In genomic region chr15:30435878-30436277, GRCh38 we compare ENCODE assay signal across 11 cellular contexts. TPM values are rescaled to one million over a fixed set of nuclear protein-coding genes. Genes with fewer than 3 reads are reported as not detected.
A peak's percentile ranks its signal among the peaks of the same experiment; 100 is the strongest.
DNase-seq lines count a peak whose midpoint lies in the region; ATAC-seq and TF ChIP-seq lines count a peak whose summit lies in the region.
"Not testable (repeated sequence)": the region's sequence is repeated elsewhere in the genome, so short reads cannot be mapped to it uniquely, and the experiment has no call there.
"Had no signal": no experiment of that assay in that cellular context is flagged by ENCODE, and none has a peak within 500 bp of the region (broad histone marks: within the 10 kb centered on the region; RNA-seq: fewer than 3 reads in every experiment).

No MANE protein-coding gene starts in this region.

- not testable (repeated sequence) for H3K4me3 Mint-ChIP-seq in osteocyte (ENCODE audit: unreplicated experiment); type B pancreatic cell

- H3K27ac Mint-ChIP-seq in osteocyte (ENCODE audit: unreplicated experiment); type B pancreatic cell: not testable (repeated sequence)

- not testable (repeated sequence) for H3K27me3 Mint-ChIP-seq in osteocyte (ENCODE audit: unreplicated experiment); type B pancreatic cell

- not testable (repeated sequence) for TF ChIP-seq CTCF in colonic mucosa (IDR thresholded peaks at IDR 0.05); lower lobe of right lung (IDR thresholded peaks at IDR 0.05); osteocyte (IDR thresholded peaks at IDR 0.05); type B pancreatic cell (conservative IDR thresholded peaks at IDR 0.05)

- WGBS in right cardiac atrium = 93% methylated on average over 3 of the region's 5 CpGs

- ATAC-seq in right cardiac atrium, lower lobe of right lung: not testable (repeated sequence)

- not testable (repeated sequence) for H3K9me3 ChIP-seq in colonic mucosa; right cardiac atrium (ENCODE audit: control insufficient read depth, low read length); lower lobe of right lung

- not testable (repeated sequence) for H3K36me3 ChIP-seq in colonic mucosa, lower lobe of right lung

- not testable (repeated sequence) for H3K27me3 ChIP-seq in colonic mucosa; right cardiac atrium (ENCODE audit: control insufficient read depth, insufficient read depth); lower lobe of right lung (ENCODE audit: low read depth)

- not testable (repeated sequence) for H3K9me3 Mint-ChIP-seq in osteocyte (ENCODE audit: unreplicated experiment); type B pancreatic cell

- H3K4me3 ChIP-seq in colonic mucosa; right cardiac atrium (ENCODE audit: low read length); lower lobe of right lung: not testable (repeated sequence)

- H3K27ac ChIP-seq in colonic mucosa; right cardiac atrium (ENCODE audit: low read length); lower lobe of right lung: not testable (repeated sequence)

- DNase-seq in astrocyte of the hippocampus (ENCODE audit: low read depth, low spot score) (peak; percentile 0), colonic mucosa (peak; percentile 4), right cardiac atrium (peak in 2 of 3 donors; percentile 9 to 13), lower lobe of right lung (peak; percentile 9), osteocyte (ENCODE audit: extremely low spot score, unreplicated experiment) (peak; percentile 25), type B pancreatic cell (ENCODE audit: extremely low spot score, unreplicated experiment) (peak; percentile 34)

- H3K4me1 Mint-ChIP-seq in osteocyte (ENCODE audit: unreplicated experiment); type B pancreatic cell (ENCODE audit: unreplicated experiment): not testable (repeated sequence)

- not testable (repeated sequence) for H3K36me3 Mint-ChIP-seq in osteocyte (ENCODE audit: unreplicated experiment); type B pancreatic cell

- not testable (repeated sequence) for H3K4me1 ChIP-seq in colonic mucosa; right cardiac atrium (ENCODE audit: control insufficient read depth, insufficient read depth, low read length); lower lobe of right lung

- H3K9ac ChIP-seq in colonic mucosa (ENCODE audit: low read depth in 2 of 2, low read length in 2 of 2) = not testable (repeated sequence)

- intact Hi-C loops in colonic mucosa (cut with DNase I); right cardiac atrium (cut with DNase I); lower lobe of right lung (cut with DNase I): not testable (repeated sequence)

RNA-seq across cellular contexts. Expression of gene GOLGA8R, which starts 21.8 kb away (rescaled TPM):
- total RNA-seq in colonic mucosa (under 1 TPM; 0.54 to 0.90 TPM), right cardiac atrium (1 to 10 TPM; 2.8 to 6.0 (median 3.5) TPM), lower lobe of right lung (5.1 TPM), osteocyte (4.9 and 5.4 TPM in 2 replicates), type B pancreatic cell (ENCODE audit: low replicate concordance) (0.95 and 1.8 TPM in 2 replicates)
- polyA plus RNA-seq in right cardiac atrium = 2.3 TPM
- total RNA-seq: Daoy, G401 had no signal
- polyA plus RNA-seq: CD8-positive, alpha-beta memory T cell had no signal

RNA-seq across cellular contexts. Expression of gene CHRFAM7A, which starts 42.5 kb away (rescaled TPM):
- total RNA-seq in colonic mucosa (under 1 TPM; 0.42 to 0.59 TPM), right cardiac atrium (1 to 10 TPM; 1.2 to 4.9 (median 1.9) TPM), lower lobe of right lung (9.6 TPM), osteocyte (1.7 and 3.4 TPM in 2 replicates), type B pancreatic cell (ENCODE audit: low replicate concordance) (0.55 and 3.8 TPM in 2 replicates)
- 1.3 TPM for polyA plus RNA-seq in right cardiac atrium
- total RNA-seq: A673; CD8-positive, alpha-beta memory T cell; G401 had no signal
- polyA plus RNA-seq: CD4-positive, alpha-beta memory T cell; CD8-positive, alpha-beta memory T cell had no signal
